1 cellular context compared by ENCODE assay signal in the genomic region with DNA sequence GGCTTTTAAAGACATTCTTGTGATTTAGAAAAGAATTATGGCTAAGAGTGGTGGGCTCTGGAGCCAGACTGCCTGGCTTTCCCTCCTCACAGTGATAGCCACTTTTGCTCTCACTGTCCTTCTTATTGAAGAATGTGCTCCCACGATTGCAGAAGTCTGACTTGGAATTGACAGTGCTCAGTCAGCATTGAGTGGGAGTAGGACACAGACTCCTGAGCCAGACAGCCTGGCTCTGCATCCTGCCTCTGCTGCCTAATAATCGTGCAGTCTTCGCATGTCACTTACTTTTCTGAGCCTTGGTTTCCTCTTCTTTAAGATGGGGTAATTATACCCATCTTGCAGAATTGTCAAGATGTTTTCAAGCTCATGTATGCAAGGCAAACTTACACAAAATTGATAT.
TF ChIP-seq lines count a peak whose summit lies in the region.

No MANE protein-coding gene starts in this region.

TF ChIP-seq in HEK293, 187 proteins besides CTCF, POLR2A, EP300 and RAD21:
- TF ChIP-seq ZFHX2 (tag by site-specific recombination; conservative IDR thresholded peaks at IDR 0.05) (0 out of 2 replicates have a peak, but pooled peaks have one; percentile 19), ZNF302 (tag by site-specific recombination; IDR thresholded peaks at IDR 0.05; ENCODE audit: low read depth) (no peak)
